In the genomic region with DNA sequence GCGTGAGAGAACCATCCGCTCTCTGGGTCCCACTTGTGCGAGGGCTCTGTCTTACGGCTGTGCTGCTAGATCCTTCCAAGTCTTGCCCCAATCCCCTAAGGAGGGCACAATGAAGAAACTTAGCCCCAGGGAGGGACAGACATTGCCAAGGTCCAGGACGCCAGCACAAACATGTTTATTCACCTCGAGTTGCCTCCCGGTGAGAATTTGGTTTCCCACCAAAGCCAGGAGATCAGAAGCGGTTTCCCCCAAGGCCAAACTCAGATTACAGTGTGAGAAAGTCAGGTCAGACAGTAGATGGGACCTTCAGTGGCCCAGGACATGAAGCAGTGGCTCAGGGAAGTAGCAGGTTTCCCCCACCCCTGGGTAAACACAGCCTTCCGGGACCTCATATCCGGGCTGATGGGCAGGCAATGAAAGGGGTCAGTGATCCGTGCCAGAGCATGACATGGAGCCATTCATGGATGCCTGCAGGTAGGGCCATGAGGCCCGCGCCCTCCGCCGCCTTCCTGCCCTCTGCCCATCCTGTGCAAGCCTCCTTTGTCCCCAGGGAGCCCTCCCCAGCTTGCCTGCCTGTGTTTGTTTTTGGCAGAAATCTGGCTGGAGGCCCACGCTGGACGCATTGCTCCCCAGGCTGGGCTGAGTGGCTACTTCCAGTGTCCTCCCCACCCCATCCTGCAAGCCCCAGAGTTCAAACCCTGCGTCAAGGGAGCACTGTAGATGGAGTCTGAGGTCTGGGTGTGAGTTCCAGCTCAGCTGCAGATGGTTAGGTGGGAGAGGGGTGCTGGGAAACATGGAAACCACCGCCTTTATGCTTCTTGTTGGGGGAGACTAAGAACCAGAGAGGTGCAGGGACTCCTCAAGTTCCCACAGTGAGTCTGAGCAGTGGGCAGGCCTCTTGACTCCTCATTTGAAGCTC, we compare ENCODE assay signal across 1 cellular context.
A peak's percentile ranks its signal among the peaks of the same experiment; 100 is the strongest.
TF ChIP-seq lines count a peak whose summit lies in the region.

No MANE protein-coding gene starts in this region.

TF ChIP-seq in HepG2, 621 proteins besides CTCF, POLR2A, EP300 and RAD21 (continued from another document and continues in another):
- TF ChIP-seq, protein P1, sequence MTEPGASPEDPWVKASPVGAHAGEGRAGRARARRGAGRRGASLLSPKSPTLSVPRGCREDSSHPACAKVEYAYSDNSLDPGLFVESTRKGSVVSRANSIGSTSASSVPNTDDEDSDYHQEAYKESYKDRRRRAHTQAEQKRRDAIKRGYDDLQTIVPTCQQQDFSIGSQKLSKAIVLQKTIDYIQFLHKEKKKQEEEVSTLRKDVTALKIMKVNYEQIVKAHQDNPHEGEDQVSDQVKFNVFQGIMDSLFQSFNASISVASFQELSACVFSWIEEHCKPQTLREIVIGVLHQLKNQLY (CRISPR knock-in tag; IDR thresholded peaks at IDR 0.05), result peak; percentile 93
- TF ChIP-seq ONECUT2 (CRISPR knock-in tag; IDR thresholded peaks at IDR 0.05), result no peak
- TF ChIP-seq NFYB (CRISPR knock-in tag; IDR thresholded peaks at IDR 0.05), result no peak; the same call in 1 of the 2 replicates
- peak; percentile 91 for TF ChIP-seq ELF1 (CRISPR knock-in tag; IDR thresholded peaks at IDR 0.05)
- peak; percentile 68 for TF ChIP-seq IKZF4 (CRISPR knock-in tag; IDR thresholded peaks at IDR 0.05; ENCODE audit: borderline replicate concordance, low read depth, not compliant biosample characterization)
- TF ChIP-seq RFXAP (CRISPR knock-in tag; IDR thresholded peaks at IDR 0.05; ENCODE audit: borderline replicate concordance), result no peak; the same call in 1 of the 2 replicates
- no peak for TF ChIP-seq MTF1 (CRISPR knock-in tag; IDR thresholded peaks at IDR 0.05)
- TF ChIP-seq, protein P2, sequence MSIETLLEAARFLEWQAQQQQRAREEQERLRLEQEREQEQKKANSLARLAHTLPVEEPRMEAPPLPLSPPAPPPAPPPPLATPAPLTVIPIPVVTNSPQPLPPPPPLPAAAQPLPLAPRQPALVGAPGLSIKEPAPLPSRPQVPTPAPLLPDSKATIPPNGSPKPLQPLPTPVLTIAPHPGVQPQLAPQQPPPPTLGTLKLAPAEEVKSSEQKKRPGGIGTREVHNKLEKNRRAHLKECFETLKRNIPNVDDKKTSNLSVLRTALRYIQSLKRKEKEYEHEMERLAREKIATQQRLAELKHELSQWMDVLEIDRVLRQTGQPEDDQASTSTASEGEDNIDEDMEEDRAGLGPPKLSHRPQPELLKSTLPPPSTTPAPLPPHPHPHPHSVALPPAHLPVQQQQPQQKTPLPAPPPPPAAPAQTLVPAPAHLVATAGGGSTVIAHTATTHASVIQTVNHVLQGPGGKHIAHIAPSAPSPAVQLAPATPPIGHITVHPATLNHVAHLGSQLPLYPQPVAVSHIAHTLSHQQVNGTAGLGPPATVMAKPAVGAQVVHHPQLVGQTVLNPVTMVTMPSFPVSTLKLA (IDR thresholded peaks at IDR 0.05), result no peak
- TF ChIP-seq ZNF761 (CRISPR knock-in tag; conservative IDR thresholded peaks at IDR 0.05), result peak; percentile 99; the same call in 1 of the 2 replicates
- TF ChIP-seq ZNF530 (CRISPR knock-in tag; IDR thresholded peaks at IDR 0.05; ENCODE audit: low read depth), result 0 out of 2 replicates have a peak, but pooled peaks have one; percentile 45
- TF ChIP-seq ZNF441 (CRISPR knock-in tag; IDR thresholded peaks at IDR 0.05; ENCODE audit: borderline replicate concordance), result no peak
- TF ChIP-seq ZNF644 (CRISPR knock-in tag; IDR thresholded peaks at IDR 0.05; ENCODE audit: low read depth), result peak; percentile 95
- no peak for TF ChIP-seq ZNF446 (CRISPR knock-in tag; IDR thresholded peaks at IDR 0.05)
- TF ChIP-seq SMAD9 (CRISPR knock-in tag; IDR thresholded peaks at IDR 0.05), result no peak
- peak; percentile 10 for TF ChIP-seq RBM22 (optimal IDR thresholded peaks at IDR 0.05; ENCODE audit: low read length)
- peak; percentile 31; the same call in 1 of the 2 replicates for TF ChIP-seq TSC22D2 (CRISPR knock-in tag; IDR thresholded peaks at IDR 0.05; ENCODE audit: borderline replicate concordance)
- TF ChIP-seq MEIS1 (CRISPR knock-in tag; IDR thresholded peaks at IDR 0.05; ENCODE audit: borderline replicate concordance), result peak; percentile 100
- peak; percentile 37; the same call in 1 of the 2 replicates for TF ChIP-seq KLF11 (CRISPR knock-in tag; IDR thresholded peaks at IDR 0.05)
- TF ChIP-seq SIN3A (IDR thresholded peaks at IDR 0.05; ENCODE audit: borderline replicate concordance, low read depth, low read length), result peak; percentile 81; the same call in 1 of the 2 replicates
- TF ChIP-seq NR2C2 (CRISPR knock-in tag; IDR thresholded peaks at IDR 0.05; ENCODE audit: borderline replicate concordance), result peak; percentile 91
- peak; percentile 93 for TF ChIP-seq SP5 (CRISPR knock-in tag; IDR thresholded peaks at IDR 0.05; ENCODE audit: borderline replicate concordance, low read depth)
- TF ChIP-seq CHCHD3 (CRISPR knock-in tag; IDR thresholded peaks at IDR 0.05), result no peak
- TF ChIP-seq TOPORS (CRISPR knock-in tag; IDR thresholded peaks at IDR 0.05), result no peak
- TF ChIP-seq ZBTB21 (CRISPR knock-in tag; IDR thresholded peaks at IDR 0.05), result no peak; the same call in none of the 2 replicates
- TF ChIP-seq JUNB (CRISPR knock-in tag; IDR thresholded peaks at IDR 0.05; ENCODE audit: borderline replicate concordance), result peak; percentile 74; the same call in 1 of the 2 replicates
- TF ChIP-seq SAP130 (CRISPR knock-in tag; IDR thresholded peaks at IDR 0.05; ENCODE audit: low read depth), result peak; percentile 97
- TF ChIP-seq NCOA1 (CRISPR knock-in tag; IDR thresholded peaks at IDR 0.05), result peak; percentile 84; the same call in 1 of the 2 replicates
- TF ChIP-seq IRF2 (CRISPR knock-in tag; IDR thresholded peaks at IDR 0.05), result peak; percentile 92
- peak; percentile 96 for TF ChIP-seq TAF15 (IDR thresholded peaks at IDR 0.05; ENCODE audit: low read depth, low read length, poor library complexity, severe bottlenecking)
- TF ChIP-seq, protein P3, sequence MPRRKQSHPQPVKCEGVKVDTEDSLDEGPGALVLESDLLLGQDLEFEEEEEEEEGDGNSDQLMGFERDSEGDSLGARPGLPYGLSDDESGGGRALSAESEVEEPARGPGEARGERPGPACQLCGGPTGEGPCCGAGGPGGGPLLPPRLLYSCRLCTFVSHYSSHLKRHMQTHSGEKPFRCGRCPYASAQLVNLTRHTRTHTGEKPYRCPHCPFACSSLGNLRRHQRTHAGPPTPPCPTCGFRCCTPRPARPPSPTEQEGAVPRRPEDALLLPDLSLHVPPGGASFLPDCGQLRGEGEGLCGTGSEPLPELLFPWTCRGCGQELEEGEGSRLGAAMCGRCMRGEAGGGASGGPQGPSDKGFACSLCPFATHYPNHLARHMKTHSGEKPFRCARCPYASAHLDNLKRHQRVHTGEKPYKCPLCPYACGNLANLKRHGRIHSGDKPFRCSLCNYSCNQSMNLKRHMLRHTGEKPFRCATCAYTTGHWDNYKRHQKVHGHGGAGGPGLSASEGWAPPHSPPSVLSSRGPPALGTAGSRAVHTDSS (CRISPR knock-in tag; conservative IDR thresholded peaks at IDR 0.05), result no peak
- no peak for TF ChIP-seq MAFG (CRISPR knock-in tag; IDR thresholded peaks at IDR 0.05)
- TF ChIP-seq, protein P4, sequence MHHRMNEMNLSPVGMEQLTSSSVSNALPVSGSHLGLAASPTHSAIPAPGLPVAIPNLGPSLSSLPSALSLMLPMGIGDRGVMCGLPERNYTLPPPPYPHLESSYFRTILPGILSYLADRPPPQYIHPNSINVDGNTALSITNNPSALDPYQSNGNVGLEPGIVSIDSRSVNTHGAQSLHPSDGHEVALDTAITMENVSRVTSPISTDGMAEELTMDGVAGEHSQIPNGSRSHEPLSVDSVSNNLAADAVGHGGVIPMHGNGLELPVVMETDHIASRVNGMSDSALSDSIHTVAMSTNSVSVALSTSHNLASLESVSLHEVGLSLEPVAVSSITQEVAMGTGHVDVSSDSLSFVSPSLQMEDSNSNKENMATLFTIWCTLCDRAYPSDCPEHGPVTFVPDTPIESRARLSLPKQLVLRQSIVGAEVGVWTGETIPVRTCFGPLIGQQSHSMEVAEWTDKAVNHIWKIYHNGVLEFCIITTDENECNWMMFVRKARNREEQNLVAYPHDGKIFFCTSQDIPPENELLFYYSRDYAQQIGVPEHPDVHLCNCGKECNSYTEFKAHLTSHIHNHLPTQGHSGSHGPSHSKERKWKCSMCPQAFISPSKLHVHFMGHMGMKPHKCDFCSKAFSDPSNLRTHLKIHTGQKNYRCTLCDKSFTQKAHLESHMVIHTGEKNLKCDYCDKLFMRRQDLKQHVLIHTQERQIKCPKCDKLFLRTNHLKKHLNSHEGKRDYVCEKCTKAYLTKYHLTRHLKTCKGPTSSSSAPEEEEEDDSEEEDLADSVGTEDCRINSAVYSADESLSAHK (CRISPR knock-in tag; IDR thresholded peaks at IDR 0.05; ENCODE audit: borderline replicate concordance), result peak; percentile 11; the same call in 1 of the 2 replicates
- peak; percentile 97 for TF ChIP-seq ADNP (CRISPR knock-in tag; IDR thresholded peaks at IDR 0.05)
- peak; percentile 96 for TF ChIP-seq RELA (CRISPR knock-in tag; IDR thresholded peaks at IDR 0.05)
- TF ChIP-seq ZNF337 (CRISPR knock-in tag; IDR thresholded peaks at IDR 0.05; ENCODE audit: borderline replicate concordance, low read depth), result peak; percentile 98
- TF ChIP-seq, protein P5, sequence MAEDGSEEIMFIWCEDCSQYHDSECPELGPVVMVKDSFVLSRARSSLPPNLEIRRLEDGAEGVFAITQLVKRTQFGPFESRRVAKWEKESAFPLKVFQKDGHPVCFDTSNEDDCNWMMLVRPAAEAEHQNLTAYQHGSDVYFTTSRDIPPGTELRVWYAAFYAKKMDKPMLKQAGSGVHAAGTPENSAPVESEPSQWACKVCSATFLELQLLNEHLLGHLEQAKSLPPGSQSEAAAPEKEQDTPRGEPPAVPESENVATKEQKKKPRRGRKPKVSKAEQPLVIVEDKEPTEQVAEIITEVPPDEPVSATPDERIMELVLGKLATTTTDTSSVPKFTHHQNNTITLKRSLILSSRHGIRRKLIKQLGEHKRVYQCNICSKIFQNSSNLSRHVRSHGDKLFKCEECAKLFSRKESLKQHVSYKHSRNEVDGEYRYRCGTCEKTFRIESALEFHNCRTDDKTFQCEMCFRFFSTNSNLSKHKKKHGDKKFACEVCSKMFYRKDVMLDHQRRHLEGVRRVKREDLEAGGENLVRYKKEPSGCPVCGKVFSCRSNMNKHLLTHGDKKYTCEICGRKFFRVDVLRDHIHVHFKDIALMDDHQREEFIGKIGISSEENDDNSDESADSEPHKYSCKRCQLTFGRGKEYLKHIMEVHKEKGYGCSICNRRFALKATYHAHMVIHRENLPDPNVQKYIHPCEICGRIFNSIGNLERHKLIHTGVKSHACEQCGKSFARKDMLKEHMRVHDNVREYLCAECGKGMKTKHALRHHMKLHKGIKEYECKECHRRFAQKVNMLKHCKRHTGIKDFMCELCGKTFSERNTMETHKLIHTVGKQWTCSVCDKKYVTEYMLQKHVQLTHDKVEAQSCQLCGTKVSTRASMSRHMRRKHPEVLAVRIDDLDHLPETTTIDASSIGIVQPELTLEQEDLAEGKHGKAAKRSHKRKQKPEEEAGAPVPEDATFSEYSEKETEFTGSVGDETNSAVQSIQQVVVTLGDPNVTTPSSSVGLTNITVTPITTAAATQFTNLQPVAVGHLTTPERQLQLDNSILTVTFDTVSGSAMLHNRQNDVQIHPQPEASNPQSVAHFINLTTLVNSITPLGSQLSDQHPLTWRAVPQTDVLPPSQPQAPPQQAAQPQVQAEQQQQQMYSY (CRISPR knock-in tag; IDR thresholded peaks at IDR 0.05), result no peak
- TF ChIP-seq ZNF44 (CRISPR knock-in tag; IDR thresholded peaks at IDR 0.05), result peak; percentile 80; the same call in 1 of the 2 replicates
- no peak for TF ChIP-seq TCF12 (IDR thresholded peaks at IDR 0.05)
- peak; percentile 88; the same call in 1 of the 2 replicates for TF ChIP-seq TCF12 (CRISPR knock-in tag; IDR thresholded peaks at IDR 0.05)
- TF ChIP-seq ZNF550 (CRISPR knock-in tag; IDR thresholded peaks at IDR 0.05; ENCODE audit: borderline replicate concordance), result no peak
- TF ChIP-seq HOXA7 (CRISPR knock-in tag; IDR thresholded peaks at IDR 0.05), result no peak
- peak; percentile 98 for TF ChIP-seq ZFP41 (CRISPR knock-in tag; IDR thresholded peaks at IDR 0.05; ENCODE audit: borderline replicate concordance)
- TF ChIP-seq ZSCAN22 (CRISPR knock-in tag; IDR thresholded peaks at IDR 0.05), result peak; percentile 88; the same call in 1 of the 2 replicates
- peak; percentile 44; the same call in 1 of the 2 replicates for TF ChIP-seq ZBTB42 (CRISPR knock-in tag; IDR thresholded peaks at IDR 0.05)
- TF ChIP-seq, protein P6, sequence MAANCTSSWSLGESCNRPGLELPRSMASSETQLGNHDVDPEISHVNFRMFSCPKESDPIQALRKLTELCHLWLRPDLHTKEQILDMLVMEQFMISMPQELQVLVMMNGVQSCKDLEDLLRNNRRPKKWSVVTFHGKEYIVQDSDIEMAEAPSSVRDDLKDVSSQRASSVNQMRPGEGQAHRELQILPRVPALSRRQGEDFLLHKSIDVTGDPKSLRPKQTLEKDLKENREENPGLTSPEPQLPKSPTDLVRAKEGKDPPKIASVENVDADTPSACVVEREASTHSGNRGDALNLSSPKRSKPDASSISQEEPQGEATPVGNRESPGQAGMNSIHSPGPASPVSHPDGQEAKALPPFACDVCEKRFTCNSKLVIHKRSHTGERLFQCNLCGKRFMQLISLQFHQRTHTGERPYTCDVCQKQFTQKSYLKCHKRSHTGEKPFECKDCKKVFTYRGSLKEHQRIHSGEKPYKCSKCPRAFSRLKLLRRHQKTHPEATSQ (CRISPR knock-in tag; IDR thresholded peaks at IDR 0.05; ENCODE audit: borderline replicate concordance), result peak; percentile 93; the same call in 1 of the 2 replicates
- 0 out of 2 replicates have a peak, but pooled peaks have one; percentile 14 for TF ChIP-seq CAMTA2 (CRISPR knock-in tag; IDR thresholded peaks at IDR 0.05; ENCODE audit: borderline replicate concordance)
- TF ChIP-seq, protein P7, sequence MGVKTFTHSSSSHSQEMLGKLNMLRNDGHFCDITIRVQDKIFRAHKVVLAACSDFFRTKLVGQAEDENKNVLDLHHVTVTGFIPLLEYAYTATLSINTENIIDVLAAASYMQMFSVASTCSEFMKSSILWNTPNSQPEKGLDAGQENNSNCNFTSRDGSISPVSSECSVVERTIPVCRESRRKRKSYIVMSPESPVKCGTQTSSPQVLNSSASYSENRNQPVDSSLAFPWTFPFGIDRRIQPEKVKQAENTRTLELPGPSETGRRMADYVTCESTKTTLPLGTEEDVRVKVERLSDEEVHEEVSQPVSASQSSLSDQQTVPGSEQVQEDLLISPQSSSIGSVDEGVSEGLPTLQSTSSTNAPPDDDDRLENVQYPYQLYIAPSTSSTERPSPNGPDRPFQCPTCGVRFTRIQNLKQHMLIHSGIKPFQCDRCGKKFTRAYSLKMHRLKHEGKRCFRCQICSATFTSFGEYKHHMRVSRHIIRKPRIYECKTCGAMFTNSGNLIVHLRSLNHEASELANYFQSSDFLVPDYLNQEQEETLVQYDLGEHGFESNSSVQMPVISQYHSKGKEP (CRISPR knock-in tag; IDR thresholded peaks at IDR 0.05), result peak; percentile 25
- TF ChIP-seq, protein P8, sequence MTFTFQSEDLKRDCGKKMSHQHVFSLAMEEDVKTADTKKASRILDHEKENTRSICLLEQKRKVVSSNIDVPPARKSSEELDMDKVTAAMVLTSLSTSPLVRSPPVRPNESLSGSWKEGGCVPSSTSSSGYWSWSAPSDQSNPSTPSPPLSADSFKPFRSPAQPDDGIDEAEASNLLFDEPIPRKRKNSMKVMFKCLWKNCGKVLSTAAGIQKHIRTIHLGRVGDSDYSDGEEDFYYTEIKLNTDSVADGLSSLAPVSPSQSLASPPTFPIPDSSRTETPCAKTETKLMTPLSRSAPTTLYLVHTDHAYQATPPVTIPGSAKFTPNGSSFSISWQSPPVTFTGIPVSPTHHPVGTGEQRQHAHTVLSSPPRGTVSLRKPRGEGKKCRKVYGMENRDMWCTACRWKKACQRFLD (CRISPR knock-in tag; IDR thresholded peaks at IDR 0.05; ENCODE audit: borderline replicate concordance), result peak; percentile 54; the same call in 1 of the 2 replicates
